In genomic region chr17:17942846-17943245, GRCh38 we compare ENCODE assay signal across 12 cellular contexts. TPM values are rescaled to one million over a fixed set of nuclear protein-coding genes. Genes with fewer than 3 reads are reported as not detected.
DNase-seq lines count a peak whose midpoint lies in the region; ATAC-seq and TF ChIP-seq lines count a peak whose summit lies in the region.
"Had no signal": no experiment of that assay in that cellular context is flagged by ENCODE, and none has a peak within 500 bp of the region (broad histone marks: within the 10 kb centered on the region; RNA-seq: fewer than 3 reads in every experiment).

No MANE protein-coding gene starts in this region.

- H3K4me1 Mint-ChIP-seq in neural progenitor cell, result peaks cover 59% of the 10 kb centered on the region
- peaks cover 17 to 57% (median 35%) of the 10 kb centered on the region in 4 donors for H3K4me1 Mint-ChIP-seq in naive thymus-derived CD8-positive, alpha-beta T cell

- H3K9me3 ChIP-seq in AG04450 (ENCODE audit: control insufficient read depth, insufficient read depth, low read length) (no peaks in the 10 kb centered on the region), neural progenitor cell (ENCODE audit: low read depth) (no peaks in the 10 kb centered on the region)

- peak overlapping the region; percentile 28 for H3K4me2 ChIP-seq in neural progenitor cell

- no peak overlapping the region for H3K9ac ChIP-seq in neural progenitor cell

- H3K27ac ChIP-seq in AG04450 (ENCODE audit: low read depth, low read length), result peak overlapping the region; percentile 43
- no peak overlapping the region for H3K27ac ChIP-seq in neural progenitor cell

- no peak overlapping the region for H3K4me3 ChIP-seq in AG04450 (ENCODE audit: low read depth, low read length)
- no peak overlapping the region for H3K4me3 ChIP-seq in neural progenitor cell

- H3K4me3 Mint-ChIP-seq in neural progenitor cell, result no peak overlapping the region
- peak overlapping the region in 1 of 10 donors; percentile 64 for H3K4me3 Mint-ChIP-seq in naive thymus-derived CD8-positive, alpha-beta T cell
- H3K4me3 Mint-ChIP-seq: memory B cell; stimulated activated naive CD8-positive, alpha-beta T cell treated with anti-CD3 and anti-CD28 coated beads, Interleukin-15, Interleukin-2, amounts not matched to agents 100 ng/mL and 50 ng/mL, for 24 hours had no signal

- no peaks in the 10 kb centered on the region for H3K27me3 ChIP-seq in AG04450 (ENCODE audit: control insufficient read depth, insufficient read depth, low read length)
- no peaks in the 10 kb centered on the region for H3K27me3 ChIP-seq in neural progenitor cell

- no peak for ATAC-seq in naive thymus-derived CD8-positive, alpha-beta T cell
- no peak for ATAC-seq in HG02938 (IDR thresholded peaks at IDR 0.05; ENCODE audit: unreplicated experiment)

- H4K20me1 ChIP-seq in neural progenitor cell (ENCODE audit: low read depth), result no peaks in the 10 kb centered on the region

- H3F3A ChIP-seq in neural progenitor cell (ENCODE audit: low read depth), result peaks cover 5% of the 10 kb centered on the region

- H2AFZ ChIP-seq in neural progenitor cell (replicated peaks), result no peak overlapping the region

- H3K36me3 Mint-ChIP-seq in neural progenitor cell, result no peaks in the 10 kb centered on the region
- peaks cover 0 to 2% (median 1%) of the 10 kb centered on the region in 3 donors for H3K36me3 Mint-ChIP-seq in naive thymus-derived CD8-positive, alpha-beta T cell

- CTCF ChIA-PET in AG04450 (lab: Charles Lee), result interaction anchor here (1.5 to 2.6 kb wide), 2 partner anchors 29 to 90 kb away, joined by 9 to 10 read pairs; partner anchors contain the start of genes DRC3 and TOM1L2

- no peaks in the 10 kb centered on the region for H3K79me2 ChIP-seq in neural progenitor cell (ENCODE audit: low read depth)

- peaks cover 15% of the 10 kb centered on the region for H3K4me1 ChIP-seq in neural progenitor cell

- no peak for TF ChIP-seq CTCF in AG04450 (IDR thresholded peaks at IDR 0.05; ENCODE audit: low read depth, low read length)
- TF ChIP-seq CTCF in neural progenitor cell (IDR thresholded peaks at IDR 0.05), result no peak

- DNase-seq in AG04450 (ENCODE audit: low read depth, low spot score) (no peak), M059J (ENCODE audit: low read depth) (peak; percentile 56), dedifferentiated amniotic fluid mesenchymal stem cell (ENCODE audit: extremely low spot score) (peak; percentile 39), neural progenitor cell (ENCODE audit: low spot score) (no peak), HuH-7.5 (ENCODE audit: low spot score) (no peak)
- DNase-seq in naive thymus-derived CD8-positive, alpha-beta T cell, result no peak
- no peak for DNase-seq in activated CD4-positive, alpha-beta T cell treated with anti-CD3 and anti-CD28 coated beads for 48 hours
- DNase-seq: activated CD4-positive, CD25-positive, alpha-beta regulatory T cell; activated gamma-delta T cell treated with Interleukin-2 at 50 U/mL for 16 hours had no signal

- H3K9me3 Mint-ChIP-seq in neural progenitor cell, result no peaks in the 10 kb centered on the region
- no peaks in the 10 kb centered on the region for H3K9me3 Mint-ChIP-seq in naive thymus-derived CD8-positive, alpha-beta T cell
- H3K9me3 Mint-ChIP-seq: memory B cell; stimulated activated naive CD8-positive, alpha-beta T cell treated with anti-CD3 and anti-CD28 coated beads, Interleukin-15, Interleukin-2, amounts not matched to agents 100 ng/mL and 50 ng/mL, for 24 hours had no signal

- peaks cover under 1% of the 10 kb centered on the region for H3K27me3 Mint-ChIP-seq in neural progenitor cell (ENCODE audit: insufficient read depth, low read depth)
- no peaks in the 10 kb centered on the region for H3K27me3 Mint-ChIP-seq in naive thymus-derived CD8-positive, alpha-beta T cell
- H3K27me3 Mint-ChIP-seq: memory B cell; stimulated activated naive CD8-positive, alpha-beta T cell treated with anti-CD3 and anti-CD28 coated beads, Interleukin-15, Interleukin-2, amounts not matched to agents 100 ng/mL and 50 ng/mL, for 24 hours had no signal

- POLR2A ChIA-PET in AG04450 (lab: Yijun Ruan, JAX), result no interaction called here
- POLR2A ChIA-PET in naive thymus-derived CD8-positive, alpha-beta T cell (lab: Charles Lee), result no interaction called here

- H3K27ac Mint-ChIP-seq in neural progenitor cell, result no peak overlapping the region
- H3K27ac Mint-ChIP-seq in naive thymus-derived CD8-positive, alpha-beta T cell, result peak overlapping the region in 1 of 10 donors; percentile 49
- H3K27ac Mint-ChIP-seq: memory B cell had no signal

- no peaks in the 10 kb centered on the region for H3K36me3 ChIP-seq in neural progenitor cell

RNA-seq across cellular contexts. Expression of gene TOM1L2, which starts 29.4 kb away (rescaled TPM):
- 24.1 and 25.5 TPM in 2 replicates for polyA plus RNA-seq in AG04450 (2011; rRNA removed)
- 34.5 and 37.5 TPM in 2 replicates for polyA minus RNA-seq in AG04450 (2011; rRNA and poly(A)+ RNA removed)
- 27.7 and 38.3 TPM in 2 replicates for total RNA-seq in M059J (2014; rRNA removed; shearing (Covaris generic))
- 4.3 and 6.5 TPM in 2 replicates for total RNA-seq in neural progenitor cell (ENCODE audit: low replicate concordance)
- 10 to 100 TPM; 65.2 to 71.1 TPM for total RNA-seq in naive thymus-derived CD8-positive, alpha-beta T cell
- 10 to 100 TPM in 1 of 3 donors, 1 to 10 TPM in 2; 2.5 to 11.6 (median 7.4) TPM for polyA plus RNA-seq in naive thymus-derived CD8-positive, alpha-beta T cell

RNA-seq across cellular contexts. Expression of gene DRC3, which starts 29.8 kb away (rescaled TPM):
- 0.52 and 0.77 TPM in 2 replicates for polyA plus RNA-seq in AG04450 (2011; rRNA removed)
- 0.43 and 1.6 TPM in 2 replicates for polyA minus RNA-seq in AG04450 (2011; rRNA and poly(A)+ RNA removed)
- 0.12 and 0.69 TPM in 2 replicates for total RNA-seq in M059J (2014; rRNA removed; shearing (Covaris generic))
- total RNA-seq in neural progenitor cell (ENCODE audit: low replicate concordance), result 0.07 and 0.81 TPM in 2 replicates
- 1 to 10 TPM; 1.1 to 1.7 TPM for total RNA-seq in naive thymus-derived CD8-positive, alpha-beta T cell
- polyA plus RNA-seq in naive thymus-derived CD8-positive, alpha-beta T cell, result under 1 TPM in 2 of 3 donors, not detected in 1; 0.31 to 0.91 TPM

Comparison
In these comparisons a context has a peak if more than half of its experiments do, and no peak if none do; other contexts are left out.
1. DNase-seq: peak in M059J (single experiment) and dedifferentiated amniotic fluid mesenchymal stem cell (single experiment); none in AG04450 (single experiment), neural progenitor cell (single experiment), naive thymus-derived CD8-positive, alpha-beta T cell (0 of 10), HuH-7.5 (single experiment) and activated CD4-positive, alpha-beta T cell treated with anti-CD3 and anti-CD28 coated beads for 48 hours (single experiment).